In genomic region chr10:11678074-11678793, GRCh38 we compare ENCODE assay signal across 9 cellular contexts.
DNase-seq lines count a peak whose midpoint lies in the region; ATAC-seq, FAIRE-seq and TF ChIP-seq lines count a peak whose summit lies in the region.
"Had no signal": no experiment of that assay in that cellular context is flagged by ENCODE, and none has a peak within 500 bp of the region (broad histone marks: within the 10 kb centered on the region; RNA-seq: fewer than 3 reads in every experiment).

No MANE protein-coding gene starts in this region.

- TF ChIP-seq CTCF in GM13977 (IDR thresholded peaks at IDR 0.05; ENCODE audit: extremely low read depth, insufficient read depth, missing control alignments) (no peak), GM23338 (conservative IDR thresholded peaks at IDR 0.05; ENCODE audit: low read depth in 2 of 2) (no peak)

- H3F3A ChIP-seq in GM23338 (replicated peaks; ENCODE audit: low read depth), result no peaks in the 10 kb centered on the region

- no peak for FAIRE-seq in H54 (lab: Jason Lieb, UNC)
- FAIRE-seq: endometrium had no signal

- H3K27me3 ChIP-seq in aorta (ENCODE audit: control insufficient read depth in 1 of 2, insufficient read depth in 2 of 2, low read length in 1 of 2), result no peaks in the 10 kb centered on the region
- H3K27me3 ChIP-seq in GM23338 (ENCODE audit: insufficient read depth), result no peaks in the 10 kb centered on the region

- no peaks in the 10 kb centered on the region for H3K9me3 ChIP-seq in aorta (ENCODE audit: control insufficient read depth, low read length)

- in situ Hi-C loops in GM13977 (cut with MboI; ENCODE audit: low pct_unique_long_range_greater_than_20kb, low sequenced_read_pairs, unreplicated experiment), result no loop called here

- no peak overlapping the region for H3K4me2 ChIP-seq in GM23338

- H3K27me3 Mint-ChIP-seq in GM23338 (ENCODE audit: insufficient read depth, low read depth, poor library complexity), result no peaks in the 10 kb centered on the region

- H3K9me3 Mint-ChIP-seq in GM23338, result no peaks in the 10 kb centered on the region

- no peak overlapping the region for H3K27ac Mint-ChIP-seq in GM23338

- H3K36me3 ChIP-seq in aorta (ENCODE audit: control insufficient read depth in 1 of 2, insufficient read depth in 2 of 2, low read length in 1 of 2), result no peaks in the 10 kb centered on the region
- H3K36me3 ChIP-seq in GM23338 (ENCODE audit: insufficient read depth), result no peaks in the 10 kb centered on the region

- intact Hi-C loops in aorta (cut with DNase I), result no loop called here

- H3K79me2 ChIP-seq in GM23338 (replicated peaks; ENCODE audit: insufficient read depth), result no peaks in the 10 kb centered on the region

- H3K27ac ChIP-seq in aorta (ENCODE audit: low read depth in 1 of 2, low read length in 2 of 2) (no peak overlapping the region), GM23338 (ENCODE audit: low read depth) (no peak overlapping the region)

- ATAC-seq in GM21367 (IDR thresholded peaks at IDR 0.05; ENCODE audit: unreplicated experiment) (peak; percentile 78), HG03520 (IDR thresholded peaks at IDR 0.05; ENCODE audit: unreplicated experiment) (peak; percentile 81), aorta (ENCODE audit: low FRiP score) (no peak), GM23338 (no peak)

- H3K4me3 Mint-ChIP-seq in GM23338, result no peak overlapping the region

- H3K4me1 Mint-ChIP-seq in GM23338, result no peaks in the 10 kb centered on the region

- no peaks in the 10 kb centered on the region; the same call in 1 of the 2 replicates for H4K20me1 ChIP-seq in GM23338 (replicated peaks; ENCODE audit: insufficient read depth)

- H3K9me2 ChIP-seq in GM23338 (ENCODE audit: insufficient read depth), result no peaks in the 10 kb centered on the region

- WGBS in aorta, 2 donors, result 63 to 73% methylated on average over 17 of the region's 17 CpGs

- DNase-seq in GM13977 (ENCODE audit: low spot score) (peak; percentile 71), fibroblast of peridontal ligament (ENCODE audit: extremely low read depth) (peak; percentile 27), SKM-1 treated with dmso at 0.1 percent for 144 hours (lab: John Stamatoyannopoulos, UW; ENCODE audit: unreplicated experiment) (no peak), H54 (ENCODE audit: insufficient read length, low spot score) (no peak), aorta (no peak), GM23338 (ENCODE audit: low spot score) (no peak)

- H3K36me3 Mint-ChIP-seq in GM23338 (ENCODE audit: low read depth), result no peaks in the 10 kb centered on the region

- no peak overlapping the region for H2AFZ ChIP-seq in GM23338

- TF ChIP-seq POLR2A in H54 (IDR thresholded peaks at IDR 0.05; ENCODE audit: low read depth, low read length), result no peak

- H3K4me1 ChIP-seq in aorta (ENCODE audit: control insufficient read depth in 1 of 2, insufficient read depth in 2 of 2, low read length in 2 of 2) (no peaks in the 10 kb centered on the region), GM23338 (ENCODE audit: insufficient read depth) (no peaks in the 10 kb centered on the region)

- no peak overlapping the region for H3K4me3 ChIP-seq in aorta (ENCODE audit: low read length in 2 of 2)
- H3K4me3 ChIP-seq in GM23338, result no peak overlapping the region

TF ChIP-seq in GM23338, 12 proteins besides CTCF, POLR2A, EP300 and RAD21:
- TF ChIP-seq ZNF114 (CRISPR knock-in tag; IDR thresholded peaks at IDR 0.05) (no peak), JUNB (IDR thresholded peaks at IDR 0.05; ENCODE audit: unreplicated experiment) (no peak)

Comparison
In these comparisons a context has a peak if more than half of its experiments do, and no peak if none do; other contexts are left out.
1. DNase-seq: peak in GM13977 (single experiment) and fibroblast of peridontal ligament (single experiment); none in SKM-1 treated with dmso at 0.1 percent for 144 hours (single experiment), H54 (single experiment), aorta (0 of 2) and GM23338 (single experiment).
2. ATAC-seq: peak in GM21367 (single experiment) and HG03520 (single experiment); none in aorta (single experiment) and GM23338 (single experiment).